ENCODE assay signal across 1 cellular context in the genomic region with DNA sequence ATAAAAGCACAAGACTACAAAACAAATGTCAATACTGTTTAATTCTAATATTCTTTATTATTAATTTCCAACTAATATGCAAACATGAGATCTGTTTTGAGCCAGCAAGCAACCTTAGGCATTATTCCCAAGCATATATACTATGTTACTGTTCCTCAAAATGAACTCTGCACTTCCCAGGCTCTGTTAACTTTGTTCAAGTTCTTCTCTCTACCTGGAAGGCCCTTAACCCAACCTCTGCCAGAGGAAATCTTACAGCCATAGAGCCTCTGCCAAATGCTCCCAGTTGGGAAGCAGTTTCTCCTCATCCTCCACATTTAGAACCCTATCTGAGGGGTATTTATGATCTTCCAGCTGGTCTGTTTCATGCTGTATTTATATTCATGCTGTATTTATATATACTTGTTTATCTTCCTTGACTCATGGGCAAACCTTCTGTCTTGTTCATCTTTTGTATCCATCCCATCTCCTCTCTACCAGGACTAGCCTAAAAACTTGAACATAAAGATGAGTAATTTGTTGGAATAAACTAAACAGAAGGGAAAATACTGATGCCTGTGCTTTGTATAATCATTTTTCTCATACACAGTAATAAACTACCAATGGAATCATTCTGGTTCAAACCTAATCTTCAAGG.
A peak's percentile ranks its signal among the peaks of the same experiment; 100 is the strongest.
TF ChIP-seq lines count a peak whose summit lies in the region.

No MANE protein-coding gene starts in this region.

TF ChIP-seq in HepG2, 621 proteins besides CTCF, POLR2A, EP300 and RAD21:
- TF ChIP-seq CEBPB (IDR thresholded peaks at IDR 0.05; ENCODE audit: borderline replicate concordance, low read depth, low read length) (no peak), ZNF788 (CRISPR knock-in tag; IDR thresholded peaks at IDR 0.05; ENCODE audit: borderline replicate concordance) (no peak), RCOR2 (CRISPR knock-in tag; IDR thresholded peaks at IDR 0.05) (no peak), FOXM1 (CRISPR knock-in tag; IDR thresholded peaks at IDR 0.05) (no peak), RXRB (CRISPR knock-in tag; IDR thresholded peaks at IDR 0.05; ENCODE audit: borderline replicate concordance) (peak; percentile 24; the same call in 1 of the 2 replicates), SSRP1 (CRISPR knock-in tag; IDR thresholded peaks at IDR 0.05) (no peak), ZEB1 (IDR thresholded peaks at IDR 0.05; ENCODE audit: insufficient replicate concordance, low read depth) (no peak), ZNF24 (IDR thresholded peaks at IDR 0.05) (no peak), ZNF710 (CRISPR knock-in tag; IDR thresholded peaks at IDR 0.05; ENCODE audit: borderline replicate concordance) (no peak), HNF4A (CRISPR knock-in tag; IDR thresholded peaks at IDR 0.05) (peak; percentile 55; the same call in 1 of the 2 replicates), ZFP36 (IDR thresholded peaks at IDR 0.05; ENCODE audit: borderline replicate concordance, low read depth, low read length, partially characterized antibody) (no peak), ZNF792 (CRISPR knock-in tag; IDR thresholded peaks at IDR 0.05) (no peak), CHCHD3 (CRISPR knock-in tag; IDR thresholded peaks at IDR 0.05) (no peak), ZNF274 (CRISPR knock-in tag; IDR thresholded peaks at IDR 0.05) (no peak), PCBP2 (optimal IDR thresholded peaks at IDR 0.05; ENCODE audit: low read depth, low read length, poor library complexity, severe bottlenecking) (no peak), MXD1 (CRISPR knock-in tag; IDR thresholded peaks at IDR 0.05) (no peak), ZNF567 (CRISPR knock-in tag; IDR thresholded peaks at IDR 0.05; ENCODE audit: borderline replicate concordance) (no peak), SOX13 (IDR thresholded peaks at IDR 0.05) (no peak), SOX13 (CRISPR knock-in tag; conservative IDR thresholded peaks at IDR 0.05 in 1 of 2, IDR thresholded peaks at IDR 0.05 in 1 of 2) (no peak), HNF1B (CRISPR knock-in tag; IDR thresholded peaks at IDR 0.05) (no peak), TIGD3 (CRISPR knock-in tag; IDR thresholded peaks at IDR 0.05; ENCODE audit: borderline replicate concordance) (no peak), ZNF878 (CRISPR knock-in tag; IDR thresholded peaks at IDR 0.05) (no peak), ADNP (CRISPR knock-in tag; IDR thresholded peaks at IDR 0.05) (no peak), ZNF652 (CRISPR knock-in tag; IDR thresholded peaks at IDR 0.05; ENCODE audit: borderline replicate concordance, low read depth) (peak; percentile 93), SRY (CRISPR knock-in tag; IDR thresholded peaks at IDR 0.05) (no peak), ZNF83 (CRISPR knock-in tag; IDR thresholded peaks at IDR 0.05; ENCODE audit: borderline replicate concordance) (no peak)
- TF ChIP-seq, protein P1, sequence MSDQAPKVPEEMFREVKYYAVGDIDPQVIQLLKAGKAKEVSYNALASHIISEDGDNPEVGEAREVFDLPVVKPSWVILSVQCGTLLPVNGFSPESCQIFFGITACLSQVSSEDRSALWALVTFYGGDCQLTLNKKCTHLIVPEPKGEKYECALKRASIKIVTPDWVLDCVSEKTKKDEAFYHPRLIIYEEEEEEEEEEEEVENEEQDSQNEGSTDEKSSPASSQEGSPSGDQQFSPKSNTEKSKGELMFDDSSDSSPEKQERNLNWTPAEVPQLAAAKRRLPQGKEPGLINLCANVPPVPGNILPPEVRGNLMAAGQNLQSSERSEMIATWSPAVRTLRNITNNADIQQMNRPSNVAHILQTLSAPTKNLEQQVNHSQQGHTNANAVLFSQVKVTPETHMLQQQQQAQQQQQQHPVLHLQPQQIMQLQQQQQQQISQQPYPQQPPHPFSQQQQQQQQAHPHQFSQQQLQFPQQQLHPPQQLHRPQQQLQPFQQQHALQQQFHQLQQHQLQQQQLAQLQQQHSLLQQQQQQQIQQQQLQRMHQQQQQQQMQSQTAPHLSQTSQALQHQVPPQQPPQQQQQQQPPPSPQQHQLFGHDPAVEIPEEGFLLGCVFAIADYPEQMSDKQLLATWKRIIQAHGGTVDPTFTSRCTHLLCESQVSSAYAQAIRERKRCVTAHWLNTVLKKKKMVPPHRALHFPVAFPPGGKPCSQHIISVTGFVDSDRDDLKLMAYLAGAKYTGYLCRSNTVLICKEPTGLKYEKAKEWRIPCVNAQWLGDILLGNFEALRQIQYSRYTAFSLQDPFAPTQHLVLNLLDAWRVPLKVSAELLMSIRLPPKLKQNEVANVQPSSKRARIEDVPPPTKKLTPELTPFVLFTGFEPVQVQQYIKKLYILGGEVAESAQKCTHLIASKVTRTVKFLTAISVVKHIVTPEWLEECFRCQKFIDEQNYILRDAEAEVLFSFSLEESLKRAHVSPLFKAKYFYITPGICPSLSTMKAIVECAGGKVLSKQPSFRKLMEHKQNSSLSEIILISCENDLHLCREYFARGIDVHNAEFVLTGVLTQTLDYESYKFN (CRISPR knock-in tag; conservative IDR thresholded peaks at IDR 0.05): 0 out of 2 replicates have a peak, but pooled peaks have one; percentile 34
- TF ChIP-seq, protein P2, sequence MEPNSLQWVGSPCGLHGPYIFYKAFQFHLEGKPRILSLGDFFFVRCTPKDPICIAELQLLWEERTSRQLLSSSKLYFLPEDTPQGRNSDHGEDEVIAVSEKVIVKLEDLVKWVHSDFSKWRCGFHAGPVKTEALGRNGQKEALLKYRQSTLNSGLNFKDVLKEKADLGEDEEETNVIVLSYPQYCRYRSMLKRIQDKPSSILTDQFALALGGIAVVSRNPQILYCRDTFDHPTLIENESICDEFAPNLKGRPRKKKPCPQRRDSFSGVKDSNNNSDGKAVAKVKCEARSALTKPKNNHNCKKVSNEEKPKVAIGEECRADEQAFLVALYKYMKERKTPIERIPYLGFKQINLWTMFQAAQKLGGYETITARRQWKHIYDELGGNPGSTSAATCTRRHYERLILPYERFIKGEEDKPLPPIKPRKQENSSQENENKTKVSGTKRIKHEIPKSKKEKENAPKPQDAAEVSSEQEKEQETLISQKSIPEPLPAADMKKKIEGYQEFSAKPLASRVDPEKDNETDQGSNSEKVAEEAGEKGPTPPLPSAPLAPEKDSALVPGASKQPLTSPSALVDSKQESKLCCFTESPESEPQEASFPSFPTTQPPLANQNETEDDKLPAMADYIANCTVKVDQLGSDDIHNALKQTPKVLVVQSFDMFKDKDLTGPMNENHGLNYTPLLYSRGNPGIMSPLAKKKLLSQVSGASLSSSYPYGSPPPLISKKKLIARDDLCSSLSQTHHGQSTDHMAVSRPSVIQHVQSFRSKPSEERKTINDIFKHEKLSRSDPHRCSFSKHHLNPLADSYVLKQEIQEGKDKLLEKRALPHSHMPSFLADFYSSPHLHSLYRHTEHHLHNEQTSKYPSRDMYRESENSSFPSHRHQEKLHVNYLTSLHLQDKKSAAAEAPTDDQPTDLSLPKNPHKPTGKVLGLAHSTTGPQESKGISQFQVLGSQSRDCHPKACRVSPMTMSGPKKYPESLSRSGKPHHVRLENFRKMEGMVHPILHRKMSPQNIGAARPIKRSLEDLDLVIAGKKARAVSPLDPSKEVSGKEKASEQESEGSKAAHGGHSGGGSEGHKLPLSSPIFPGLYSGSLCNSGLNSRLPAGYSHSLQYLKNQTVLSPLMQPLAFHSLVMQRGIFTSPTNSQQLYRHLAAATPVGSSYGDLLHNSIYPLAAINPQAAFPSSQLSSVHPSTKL (CRISPR knock-in tag; IDR thresholded peaks at IDR 0.05): peak; percentile 29; the same call in 1 of the 2 replicates
